Comparison of ENCODE assay signal across 32 cellular contexts in genomic region chr7:21962677-21963076, GRCh38.
"Had no signal": no experiment of that assay in that cellular context is flagged by ENCODE, and none has a peak within 500 bp of the region (broad histone marks: within the 10 kb centered on the region; RNA-seq: fewer than 3 reads in every experiment).

No MANE protein-coding gene starts in this region.

- H3K27me3 Mint-ChIP-seq: activated CD4-positive, alpha-beta T cell treated with anti-CD3 and anti-CD28 coated beads for 36 hours; activated naive CD8-positive, alpha-beta T cell treated with anti-CD3 and anti-CD28 coated beads for 36 hours; stimulated activated memory B cell treated with anti-CD40 and anti-IgM and Interleukin-4, amounts not matched to agents 10 μg/mL and 1 μg/mL and 100 μg/mL, for 72 hours; stimulated activated naive CD8-positive, alpha-beta T cell treated with anti-CD3 and anti-CD28 coated beads, Interleukin-15, amount 100 ng/mL, for 72 hours had no signal

- H3K36me3 ChIP-seq: adrenal gland, esophagus squamous epithelium, heart right ventricle, tibial artery, upper lobe of right lung had no signal

- H3K36me3 Mint-ChIP-seq: activated naive CD8-positive, alpha-beta T cell treated with anti-CD3 and anti-CD28 coated beads for 36 hours; naive thymus-derived CD8-positive, alpha-beta T cell; stimulated activated memory B cell treated with anti-CD40 and anti-IgM and Interleukin-4, amounts not matched to agents 10 μg/mL and 1 μg/mL and 100 μg/mL, for 72 hours had no signal

- H3K4me3 Mint-ChIP-seq: activated CD4-positive, alpha-beta T cell treated with anti-CD3 and anti-CD28 coated beads for 36 hours; activated CD8-positive, alpha-beta T cell treated with anti-CD3 and anti-CD28 coated beads, Interleukin-2, amount 10 ng/mL, durations not matched to agents 7 days and 5 days; activated naive CD8-positive, alpha-beta T cell treated with anti-CD3 and anti-CD28 coated beads for 36 hours; activated T-cell treated with anti-CD3 and anti-CD28 coated beads, Interleukin-2, amount 50 U/mL, for 72 hours; naive thymus-derived CD8-positive, alpha-beta T cell; neural crest cell; stimulated activated memory B cell treated with anti-CD40 and anti-IgM and Interleukin-4, amounts not matched to agents 10 μg/mL and 1 μg/mL and 100 μg/mL, for 72 hours; stimulated activated naive CD8-positive, alpha-beta T cell treated with anti-CD3 and anti-CD28 coated beads, Interleukin-15, amount 100 ng/mL, for 72 hours had no signal

- H3K27ac Mint-ChIP-seq: activated CD4-positive, alpha-beta T cell treated with anti-CD3 and anti-CD28 coated beads for 36 hours; activated CD8-positive, alpha-beta T cell treated with anti-CD3 and anti-CD28 coated beads, Interleukin-2, amount 10 ng/mL, durations not matched to agents 7 days and 5 days; activated naive CD8-positive, alpha-beta T cell treated with anti-CD3 and anti-CD28 coated beads for 36 hours; activated T-cell treated with anti-CD3 and anti-CD28 coated beads, Interleukin-2, amount 50 U/mL, for 72 hours; naive thymus-derived CD8-positive, alpha-beta T cell; stimulated activated naive CD8-positive, alpha-beta T cell treated with anti-CD3 and anti-CD28 coated beads, Interleukin-15, amount 100 ng/mL, for 72 hours had no signal

- H3K27me3 ChIP-seq: adrenal gland, body of pancreas, esophagus squamous epithelium, heart right ventricle, tibial artery, upper lobe of right lung had no signal

- H3K4me2 ChIP-seq: smooth muscle cell had no signal

- DNase-seq: activated CD4-positive, alpha-beta T cell treated with anti-CD3 and anti-CD28 coated beads for 36 hours; activated CD4-positive, CD25-positive, alpha-beta regulatory T cell; activated CD8-positive, alpha-beta T cell treated with anti-CD3 and anti-CD28 coated beads, Interleukin-2, amount 10 ng/mL, durations not matched to agents 7 days and 5 days; activated effector memory CD4-positive, alpha-beta T cell treated with Interleukin-2 at 50 U/mL for 16 hours; activated naive CD4-positive, alpha-beta T cell treated with Interleukin-2 at 50 U/mL for 16 hours; activated naive CD8-positive, alpha-beta T cell treated with anti-CD3 and anti-CD28 coated beads for 36 hours; activated T-cell treated with anti-CD3 and anti-CD28 coated beads for 4 hours; activated T-cell treated with anti-CD3 and anti-CD28 coated beads, Interleukin-2, amount 50 U/mL, for 72 hours; adrenal gland; aorta; body of pancreas; dermis blood vessel endothelial cell; effector CD4-positive, alpha-beta T cell; esophagus squamous epithelium; foreskin melanocyte; heart right ventricle; midbrain; naive thymus-derived CD8-positive, alpha-beta T cell; occipital lobe; psoas muscle; stimulated activated CD4-positive, alpha-beta T cell treated with anti-CD3 and anti-CD28 coated beads, Interleukin-1b, Interleukin-23, amount 100 ng/mL, for 48 hours; stimulated activated CD4-positive, alpha-beta T cell treated with anti-CD3 and anti-CD28 coated beads, Interleukin-4, amount 100 ng/mL, for 4 hours; stimulated activated CD8-positive, alpha-beta memory T cell treated with anti-CD3 and anti-CD28 coated beads, Interleukin-4, amount 100 ng/mL, for 48 hours; stimulated activated naive CD8-positive, alpha-beta T cell treated with anti-CD3 and anti-CD28 coated beads, Interleukin-15, amount 100 ng/mL, for 72 hours; substantia nigra; tibial artery; upper lobe of right lung had no signal

- H3K4me3 ChIP-seq: adrenal gland, body of pancreas, esophagus squamous epithelium, heart right ventricle, psoas muscle, smooth muscle cell, tibial artery, upper lobe of right lung had no signal

- H3K9me3 Mint-ChIP-seq: activated naive CD8-positive, alpha-beta T cell treated with anti-CD3 and anti-CD28 coated beads for 36 hours; naive thymus-derived CD8-positive, alpha-beta T cell; stimulated activated memory B cell treated with anti-CD40 and anti-IgM and Interleukin-4, amounts not matched to agents 10 μg/mL and 1 μg/mL and 100 μg/mL, for 72 hours; stimulated activated naive CD8-positive, alpha-beta T cell treated with anti-CD3 and anti-CD28 coated beads, Interleukin-15, amount 100 ng/mL, for 72 hours had no signal

- H3K4me1 Mint-ChIP-seq: neural crest cell had no signal

- H3K4me1 ChIP-seq: adrenal gland, body of pancreas, esophagus squamous epithelium, psoas muscle, tibial artery, upper lobe of right lung had no signal

- H3K9me3 ChIP-seq: adrenal gland, body of pancreas, esophagus squamous epithelium, heart right ventricle, psoas muscle, tibial artery, upper lobe of right lung had no signal

- H3K79me2 ChIP-seq: parathyroid adenoma had no signal

- H2AFZ ChIP-seq: parathyroid adenoma had no signal

- ATAC-seq: activated CD4-positive, alpha-beta T cell treated with anti-CD3 and anti-CD28 coated beads for 36 hours; activated CD8-positive, alpha-beta T cell treated with anti-CD3 and anti-CD28 coated beads, Interleukin-2, amount 10 ng/mL, durations not matched to agents 7 days and 5 days; activated T-cell treated with anti-CD3 and anti-CD28 coated beads, Interleukin-2, amount 50 U/mL, for 72 hours; body of pancreas; heart right ventricle; naive thymus-derived CD8-positive, alpha-beta T cell; psoas muscle; stimulated activated memory B cell treated with anti-CD40 and anti-IgM and Interleukin-4, amounts not matched to agents 10 μg/mL and 1 μg/mL and 100 μg/mL, for 72 hours; stimulated activated naive CD8-positive, alpha-beta T cell treated with anti-CD3 and anti-CD28 coated beads, Interleukin-15, amount 100 ng/mL, for 72 hours; upper lobe of right lung had no signal

- H3K27ac ChIP-seq: adrenal gland, body of pancreas, epithelial cell of prostate, esophagus squamous epithelium, heart right ventricle, parathyroid adenoma, psoas muscle, tibial artery, upper lobe of right lung had no signal

- H3K9ac ChIP-seq: parathyroid adenoma had no signal
